17 cellular contexts compared by ENCODE assay signal in genomic region chr9:2193565-2193964, GRCh38.
DNase-seq lines count a peak whose midpoint lies in the region; TF ChIP-seq lines count a peak whose summit lies in the region.
"Had no signal": no experiment of that assay in that cellular context is flagged by ENCODE, and none has a peak within 500 bp of the region (broad histone marks: within the 10 kb centered on the region; RNA-seq: fewer than 3 reads in every experiment).

No MANE protein-coding gene starts in this region.

- H3K36me3 Mint-ChIP-seq in activated naive CD8-positive, alpha-beta T cell treated with anti-CD3 and anti-CD28 coated beads for 36 hours, result peaks cover 79% of the 10 kb centered on the region

- H3K4me1 Mint-ChIP-seq in activated naive CD8-positive, alpha-beta T cell treated with anti-CD3 and anti-CD28 coated beads for 36 hours, result peaks cover 19% of the 10 kb centered on the region
- H3K4me1 Mint-ChIP-seq: B cell had no signal

- no peaks in the 10 kb centered on the region for H3K36me3 ChIP-seq in A673 (ENCODE audit: insufficient read depth, low read length, poor library complexity, severe bottlenecking)

- no peaks in the 10 kb centered on the region for H3K4me1 ChIP-seq in A673 (ENCODE audit: insufficient read depth, low read length, poor library complexity, severe bottlenecking)

- no TSS peak for BruUV-seq in A673 (replicated peaks; lab: Mats Ljungman, UMichigan)

- H3K27me3 ChIP-seq in A673 (replicated peaks; ENCODE audit: insufficient read depth, low read depth, low read length, poor library complexity), result no peaks in the 10 kb centered on the region

- intact Hi-C loops in A673 (cut with micrococcal nuclease; ENCODE audit: unreplicated experiment), result no loop called here

- no peak overlapping the region for H3K4me3 Mint-ChIP-seq in activated naive CD8-positive, alpha-beta T cell treated with anti-CD3 and anti-CD28 coated beads for 36 hours
- H3K4me3 Mint-ChIP-seq: B cell; CD4-positive, alpha-beta memory T cell had no signal

- POLR2A ChIA-PET in A673 (lab: Charles Lee; ENCODE audit: low non-redundant PET), result no interaction called here

- peak overlapping the region; percentile 2 for H3K27ac Mint-ChIP-seq in activated naive CD8-positive, alpha-beta T cell treated with anti-CD3 and anti-CD28 coated beads for 36 hours
- H3K27ac Mint-ChIP-seq: B cell had no signal

- DNase-seq in A673 (ENCODE audit: low spot score), result no peak
- peak; percentile 37 for DNase-seq in EH (ENCODE audit: low read depth)
- no peak for DNase-seq in activated naive CD8-positive, alpha-beta T cell treated with anti-CD3 and anti-CD28 coated beads for 36 hours
- peak; percentile 60 for DNase-seq in foreskin melanocyte
- DNase-seq in NCI-H1417 treated with DMSO at 0.1 percent for 48 hours (lab: John Stamatoyannopoulos, UW), result no peak
- no peak for DNase-seq in D341Med (ENCODE audit: low spot score)
- DNase-seq in NCI-H345 treated with DMSO at 0.1 percent for 48 hours (lab: John Stamatoyannopoulos, UW; ENCODE audit: unreplicated experiment), result no peak
- DNase-seq: Calu3; CD4-positive, alpha-beta memory T cell; MV-4-11; NCI-H1436; NCI-H2029; NCI-H510A treated with DMSO at 0.1 percent for 48 hours; NCI-H82; PC-3 had no signal

- no peaks in the 10 kb centered on the region for H3K27me3 Mint-ChIP-seq in activated naive CD8-positive, alpha-beta T cell treated with anti-CD3 and anti-CD28 coated beads for 36 hours
- H3K27me3 Mint-ChIP-seq: B cell; CD4-positive, alpha-beta memory T cell had no signal

- no peaks in the 10 kb centered on the region for H3K9me3 ChIP-seq in A673 (ENCODE audit: low read depth, low read length, poor library complexity, severe bottlenecking)

- H3K4me3 ChIP-seq in A673 (ENCODE audit: low read depth, low read length, poor library complexity, severe bottlenecking), result no peak overlapping the region
- H3K4me3 ChIP-seq: K562 had no signal

- H3K27ac ChIP-seq in A673 (ENCODE audit: low read depth, low read length, poor library complexity, severe bottlenecking), result no peak overlapping the region

- peaks cover 4% of the 10 kb centered on the region for H3K9me3 Mint-ChIP-seq in activated naive CD8-positive, alpha-beta T cell treated with anti-CD3 and anti-CD28 coated beads for 36 hours

- CTCF ChIA-PET in A673 (lab: Charles Lee), result no interaction called here

- 0 out of 2 replicates have a peak, but pooled peaks have one; percentile 15 for TF ChIP-seq CTCF in A673 (conservative IDR thresholded peaks at IDR 0.05; ENCODE audit: low read depth, low read length)

Comparison
In these comparisons a context has a peak if more than half of its experiments do, and no peak if none do; other contexts are left out.
1. DNase-seq: peak in EH (single experiment) and foreskin melanocyte (single experiment); none in A673 (single experiment), activated naive CD8-positive, alpha-beta T cell treated with anti-CD3 and anti-CD28 coated beads for 36 hours (single experiment), NCI-H1417 treated with DMSO at 0.1 percent for 48 hours (single experiment), D341Med (single experiment) and NCI-H345 treated with DMSO at 0.1 percent for 48 hours (single experiment).